ENCODE assay signal across 8 cellular contexts in genomic region chr2:197804758-197805597, GRCh38. TPM values are rescaled to one million over a fixed set of nuclear protein-coding genes. Genes with fewer than 3 reads are reported as not detected.
DNase-seq lines count a peak whose midpoint lies in the region; ATAC-seq and TF ChIP-seq lines count a peak whose summit lies in the region.

No MANE protein-coding gene starts in this region.

- H3K9me3 Mint-ChIP-seq in natural killer cell treated with Interleukin-12 subunit alpha and Interleukin-12 subunit beta and Interleukin-15 and Interleukin-18, amount 100 ng/mL, for 72 hours, result no peaks in the 10 kb centered on the region

- peaks cover 5% of the 10 kb centered on the region for H3K27me3 ChIP-seq in HL-60 (ENCODE audit: insufficient read depth, poor library complexity, severe bottlenecking)
- H3K27me3 ChIP-seq in vagina, result no peaks in the 10 kb centered on the region

- peak overlapping the region in 1 of 2 donors; percentile 4 for H3K27ac Mint-ChIP-seq in natural killer cell treated with Interleukin-12 subunit alpha and Interleukin-12 subunit beta and Interleukin-15 and Interleukin-18, amount 100 ng/mL, for 72 hours

- DNase-seq in HL-60 (ENCODE audit: low read depth in 1 of 2, low spot score in 1 of 2), result no peak
- peak; percentile 27 for DNase-seq in activated T-cell treated with anti-CD3 and anti-CD28 coated beads for 48 hours (ENCODE audit: low read depth)
- no peak for DNase-seq in natural killer cell treated with Interleukin-12 subunit alpha and Interleukin-12 subunit beta and Interleukin-15 and Interleukin-18, amount 100 ng/mL, for 72 hours (ENCODE audit: low spot score)
- DNase-seq in vagina (ENCODE audit: extremely low spot score in 2 of 2), result no peak
- no peak for DNase-seq in NCI-H510A (lab: John Stamatoyannopoulos, UW)

- H3K4me1 ChIP-seq in vagina, result peaks cover 11% of the 10 kb centered on the region

- intact Hi-C loops in vagina (cut with DNase I), result loop anchor here (5.0 kb wide), 1 partner anchor 322 kb away; no protein-coding TSS in a partner anchor

- H3K36me3 ChIP-seq in vagina, result no peaks in the 10 kb centered on the region

- H3K4me1 Mint-ChIP-seq in natural killer cell treated with Interleukin-12 subunit alpha and Interleukin-12 subunit beta and Interleukin-15 and Interleukin-18, amount 100 ng/mL, for 72 hours (ENCODE audit: low read depth in 2 of 2), result peaks cover 15 to 21% of the 10 kb centered on the region in 2 donors

- TF ChIP-seq CTCF in C4-2B (conservative IDR thresholded peaks at IDR 0.05), result peak; percentile 16
- TF ChIP-seq CTCF in HL-60 (IDR thresholded peaks at IDR 0.05; ENCODE audit: insufficient read depth, low read length), result no peak
- TF ChIP-seq CTCF in vagina (IDR thresholded peaks at IDR 0.05), result no peak

- H3K36me3 Mint-ChIP-seq in natural killer cell treated with Interleukin-12 subunit alpha and Interleukin-12 subunit beta and Interleukin-15 and Interleukin-18, amount 100 ng/mL, for 72 hours, result no peaks in the 10 kb centered on the region

- H3K27me3 Mint-ChIP-seq in natural killer cell treated with Interleukin-12 subunit alpha and Interleukin-12 subunit beta and Interleukin-15 and Interleukin-18, amount 100 ng/mL, for 72 hours, result peaks cover 37 to 39% of the 10 kb centered on the region in 2 donors

- no peak for TF ChIP-seq POLR2A in vagina (IDR thresholded peaks at IDR 0.05)

- no peaks in the 10 kb centered on the region for H3K9me3 ChIP-seq in vagina

- ATAC-seq in GM19455 (IDR thresholded peaks at IDR 0.05; ENCODE audit: unreplicated experiment) (peak; percentile 43), esophagus mucosa (peak; percentile 34)
- ATAC-seq in natural killer cell treated with Interleukin-12 subunit alpha and Interleukin-12 subunit beta and Interleukin-15 and Interleukin-18, amount 100 ng/mL, for 72 hours, result peak; percentile 43 to 45

- no peak overlapping the region for H3K27ac ChIP-seq in C4-2B
- H3K27ac ChIP-seq in HL-60 (replicated peaks), result no peak overlapping the region
- H3K27ac ChIP-seq in vagina, result peak overlapping the region; percentile 66

- H3K4me3 ChIP-seq in HL-60 (replicated peaks; ENCODE audit: insufficient read depth, low read length) (peak overlapping the region; percentile 73), vagina (peak overlapping the region; percentile 70 to 81)

- H3K4me3 Mint-ChIP-seq in natural killer cell treated with Interleukin-12 subunit alpha and Interleukin-12 subunit beta and Interleukin-15 and Interleukin-18, amount 100 ng/mL, for 72 hours, result peak overlapping the region; percentile 91

RNA-seq across cellular contexts. Expression of gene PLCL1, which starts 0.6 kb away (rescaled TPM):
- total RNA-seq in esophagus mucosa (0.20 TPM), vagina (6.6 TPM)
- under 1 TPM; 0.14 to 0.95 TPM for total RNA-seq in natural killer cell treated with Interleukin-12 subunit alpha and Interleukin-12 subunit beta and Interleukin-15 and Interleukin-18, amount 100 ng/mL, for 72 hours

RNA-seq across cellular contexts. Expression of gene BOLL, which starts 19.9 kb away (rescaled TPM):
- total RNA-seq in esophagus mucosa (not detected), vagina (not detected)
- total RNA-seq in natural killer cell treated with Interleukin-12 subunit alpha and Interleukin-12 subunit beta and Interleukin-15 and Interleukin-18, amount 100 ng/mL, for 72 hours, result not detected
